Comparison of ENCODE assay signal across 23 cellular contexts in the genomic region with DNA sequence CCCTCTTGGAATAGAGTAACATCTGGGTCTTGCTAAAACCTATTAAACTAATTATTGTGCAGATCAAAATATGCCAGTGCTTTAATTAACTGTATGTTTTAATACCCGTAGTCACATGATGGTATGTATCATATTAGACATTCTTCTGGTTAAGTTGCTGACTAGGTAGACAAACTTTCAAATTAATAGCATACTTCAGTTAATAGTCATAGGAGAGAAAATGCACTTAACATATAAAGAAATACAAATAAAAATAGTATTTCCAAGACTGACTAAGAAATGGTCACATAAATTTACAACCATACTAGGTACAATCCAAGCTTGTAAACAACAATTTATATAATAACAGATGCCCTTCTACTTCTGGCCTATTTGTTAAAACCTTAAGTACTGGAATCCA.
"Had no signal": no experiment of that assay in that cellular context is flagged by ENCODE, and none has a peak within 500 bp of the region (broad histone marks: within the 10 kb centered on the region; RNA-seq: fewer than 3 reads in every experiment).

No MANE protein-coding gene starts in this region.

- DNase-seq: activated CD4-positive, alpha-beta T cell treated with anti-CD3 and anti-CD28 coated beads for 1 hour; activated CD4-positive, alpha-beta T cell treated with anti-CD3 and anti-CD28 coated beads, Interleukin-2, amount 50 U/mL, for 48 hours; activated naive CD4-positive, alpha-beta T cell treated with Interleukin-2 at 50 U/mL for 16 hours; activated naive CD8-positive, alpha-beta T cell treated with anti-CD3 and anti-CD28 coated beads, Interleukin-2, amount 50 U/mL, for 24 hours; caudate nucleus; cortex of kidney; effector CD4-positive, alpha-beta T cell; esophagus squamous epithelium; foreskin melanocyte; heart left ventricle; immature natural killer cell; ovary; sigmoid colon; stimulated activated CD4-positive, alpha-beta T cell treated with anti-CD3 and anti-CD28 coated beads, Interleukin-1b, Interleukin-23, amount 100 ng/mL, for 48 hours; stimulated activated naive CD8-positive, alpha-beta T cell treated with anti-CD3 and anti-CD28 coated beads, Interleukin-15, amount 100 ng/mL, for 72 hours; T-helper 1 cell; T1000; testis; upper lobe of left lung had no signal

- H3K36me3 Mint-ChIP-seq: immature natural killer cell, neural progenitor cell had no signal

- H3K4me3 Mint-ChIP-seq: activated naive CD8-positive, alpha-beta T cell treated with anti-CD3 and anti-CD28 coated beads, Interleukin-2, amount 50 U/mL, for 24 hours; activated T-helper 17 cell treated with anti-CD3 and anti-CD28 coated beads, Interleukin-2, amount 50 U/mL, for 72 hours; immature natural killer cell; neural progenitor cell; stimulated activated naive CD8-positive, alpha-beta T cell treated with anti-CD3 and anti-CD28 coated beads, Interleukin-15, amount 100 ng/mL, for 72 hours had no signal

- ATAC-seq: activated naive CD8-positive, alpha-beta T cell treated with anti-CD3 and anti-CD28 coated beads, Interleukin-2, amount 50 U/mL, for 24 hours; activated T-helper 17 cell treated with anti-CD3 and anti-CD28 coated beads, Interleukin-2, amount 50 U/mL, for 72 hours; heart left ventricle; stimulated activated naive CD8-positive, alpha-beta T cell treated with anti-CD3 and anti-CD28 coated beads, Interleukin-15, amount 100 ng/mL, for 72 hours had no signal

- H3K27ac Mint-ChIP-seq: activated naive CD8-positive, alpha-beta T cell treated with anti-CD3 and anti-CD28 coated beads, Interleukin-2, amount 50 U/mL, for 24 hours; activated T-helper 17 cell treated with anti-CD3 and anti-CD28 coated beads, Interleukin-2, amount 50 U/mL, for 72 hours; immature natural killer cell; neural progenitor cell; stimulated activated naive CD8-positive, alpha-beta T cell treated with anti-CD3 and anti-CD28 coated beads, Interleukin-15, amount 100 ng/mL, for 72 hours had no signal

- H3K27me3 Mint-ChIP-seq: stimulated activated naive CD8-positive, alpha-beta T cell treated with anti-CD3 and anti-CD28 coated beads, Interleukin-15, amount 100 ng/mL, for 72 hours had no signal

- H3K4me1 Mint-ChIP-seq: activated naive CD8-positive, alpha-beta T cell treated with anti-CD3 and anti-CD28 coated beads, Interleukin-2, amount 50 U/mL, for 24 hours; activated T-helper 17 cell treated with anti-CD3 and anti-CD28 coated beads, Interleukin-2, amount 50 U/mL, for 72 hours; immature natural killer cell; stimulated activated naive CD8-positive, alpha-beta T cell treated with anti-CD3 and anti-CD28 coated beads, Interleukin-15, amount 100 ng/mL, for 72 hours had no signal

- H3K4me3 ChIP-seq: ascending aorta, esophagus squamous epithelium, heart left ventricle, lung, neural progenitor cell, ovary, sigmoid colon, testis, upper lobe of left lung had no signal

- H3K9me3 Mint-ChIP-seq: activated naive CD8-positive, alpha-beta T cell treated with anti-CD3 and anti-CD28 coated beads, Interleukin-2, amount 50 U/mL, for 24 hours; activated T-helper 17 cell treated with anti-CD3 and anti-CD28 coated beads, Interleukin-2, amount 50 U/mL, for 72 hours; neural progenitor cell; stimulated activated naive CD8-positive, alpha-beta T cell treated with anti-CD3 and anti-CD28 coated beads, Interleukin-15, amount 100 ng/mL, for 72 hours had no signal
